In the genomic region with DNA sequence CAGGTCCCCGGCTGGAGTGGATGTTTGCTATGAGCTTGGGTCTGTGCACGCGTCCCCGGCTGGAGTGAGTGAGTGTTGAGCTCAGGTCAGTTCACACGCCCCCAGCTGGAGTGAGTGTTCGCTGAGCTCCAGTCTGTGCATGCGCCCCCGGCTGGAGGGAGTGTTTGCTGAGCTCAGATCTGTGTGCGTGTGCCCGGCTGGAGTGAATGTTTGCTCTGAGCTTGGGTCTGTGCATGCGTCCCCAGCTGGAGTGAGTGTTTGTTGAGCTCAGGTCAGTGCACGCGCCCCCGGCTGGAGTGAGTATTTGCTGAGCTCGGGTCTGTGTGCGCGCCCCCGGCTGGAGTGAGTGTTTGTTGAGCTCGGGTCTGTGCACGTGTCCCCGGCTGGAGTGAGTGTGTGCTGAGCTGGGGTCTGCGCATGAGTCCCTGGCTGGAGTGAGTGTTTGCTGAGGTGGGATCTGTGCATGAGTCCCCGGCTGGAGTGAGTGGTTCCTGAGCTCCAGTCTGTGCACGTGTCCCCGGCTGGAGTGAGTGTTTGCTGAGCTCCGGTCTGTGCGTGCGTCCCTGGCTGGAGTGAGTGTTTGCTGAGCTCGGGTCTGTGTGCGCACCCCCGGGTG, we compare ENCODE assay signal across 17 cellular contexts.
A peak's percentile ranks its signal among the peaks of the same experiment; 100 is the strongest.
DNase-seq lines count a peak whose midpoint lies in the region; ATAC-seq and TF ChIP-seq lines count a peak whose summit lies in the region.
"Had no signal": no experiment of that assay in that cellular context is flagged by ENCODE, and none has a peak within 500 bp of the region (broad histone marks: within the 10 kb centered on the region; RNA-seq: fewer than 3 reads in every experiment).

No MANE protein-coding gene starts in this region.

- no peaks in the 10 kb centered on the region for H3K9me3 Mint-ChIP-seq in stimulated activated naive B cell treated with anti-CD40 and anti-IgM and Interleukin-4, amounts not matched to agents 10 μg/mL and 1 μg/mL and 100 μg/mL, for 72 hours
- H3K9me3 Mint-ChIP-seq: activated naive CD4-positive, alpha-beta T cell treated with anti-CD3 and anti-CD28 coated beads, Interleukin-2, amount 50 U/mL, for 72 hours had no signal

- TF ChIP-seq CTCF in left ventricle myocardium inferior (IDR thresholded peaks at IDR 0.05; ENCODE audit: borderline replicate concordance) = no peak
- peak; percentile 43 for TF ChIP-seq CTCF in brain microvascular endothelial cell (IDR thresholded peaks at IDR 0.05; ENCODE audit: low read depth, low read length, missing control alignments)

- peaks cover 8 to 25% of the 10 kb centered on the region in 2 donors for H3K4me1 Mint-ChIP-seq in stimulated activated naive B cell treated with anti-CD40 and anti-IgM and Interleukin-4, amounts not matched to agents 10 μg/mL and 1 μg/mL and 100 μg/mL, for 72 hours

- ATAC-seq in Right ventricle myocardium inferior = peak; percentile 49
- no peak for ATAC-seq in stimulated activated naive B cell treated with anti-CD40 and anti-IgM and Interleukin-4, amounts not matched to agents 10 μg/mL and 1 μg/mL and 100 μg/mL, for 72 hours (replicated peaks)
- ATAC-seq: activated naive CD4-positive, alpha-beta T cell treated with anti-CD3 and anti-CD28 coated beads, Interleukin-2, amount 50 U/mL, for 72 hours; left colon; Panc1 had no signal

- in situ Hi-C loops in brain microvascular endothelial cell (cut with HindIII; ENCODE audit: low pct_ligation_motif_present, low sequenced_read_pairs) = no loop called here

- peak overlapping the region; percentile 78 for H3K27ac Mint-ChIP-seq in stimulated activated naive B cell treated with anti-CD40 and anti-IgM and Interleukin-4, amounts not matched to agents 10 μg/mL and 1 μg/mL and 100 μg/mL, for 72 hours

- H3K36me3 ChIP-seq in left ventricle myocardium inferior (no peaks in the 10 kb centered on the region), brain microvascular endothelial cell (replicated peaks) (no peaks in the 10 kb centered on the region)
- H3K36me3 ChIP-seq: colonic mucosa, neutrophil, upper lobe of left lung had no signal

- H3K4me3 ChIP-seq in left ventricle myocardium inferior (no peak overlapping the region), brain microvascular endothelial cell (ENCODE audit: low read depth, low read length) (no peak overlapping the region)
- H3K4me3 ChIP-seq: colonic mucosa, upper lobe of left lung had no signal

- no peaks in the 10 kb centered on the region for H3K27me3 Mint-ChIP-seq in stimulated activated naive B cell treated with anti-CD40 and anti-IgM and Interleukin-4, amounts not matched to agents 10 μg/mL and 1 μg/mL and 100 μg/mL, for 72 hours

- intact Hi-C loops in Right ventricle myocardium inferior (cut with DNase I) = no loop called here
- intact Hi-C loops in left ventricle myocardium inferior (cut with micrococcal nuclease) = no loop called here
- intact Hi-C loops in posterior vena cava (cut with DNase I) = no loop called here

- H3K27ac ChIP-seq in left ventricle myocardium inferior (replicated peaks) (no peak overlapping the region), brain microvascular endothelial cell (no peak overlapping the region)
- H3K27ac ChIP-seq: colonic mucosa, neutrophil, upper lobe of left lung had no signal

- peaks cover 40 to 44% of the 10 kb centered on the region in 2 donors for H3K36me3 Mint-ChIP-seq in stimulated activated naive B cell treated with anti-CD40 and anti-IgM and Interleukin-4, amounts not matched to agents 10 μg/mL and 1 μg/mL and 100 μg/mL, for 72 hours
- H3K36me3 Mint-ChIP-seq: activated naive CD4-positive, alpha-beta T cell treated with anti-CD3 and anti-CD28 coated beads, Interleukin-2, amount 50 U/mL, for 72 hours had no signal

- peaks cover 15% of the 10 kb centered on the region for H3K4me1 ChIP-seq in left ventricle myocardium inferior
- H3K4me1 ChIP-seq: colonic mucosa had no signal

- no peaks in the 10 kb centered on the region for H3K9me3 ChIP-seq in left ventricle myocardium inferior (replicated peaks)
- H3K9me3 ChIP-seq: colonic mucosa, neutrophil, upper lobe of left lung had no signal

- H3K4me3 Mint-ChIP-seq in stimulated activated naive B cell treated with anti-CD40 and anti-IgM and Interleukin-4, amounts not matched to agents 10 μg/mL and 1 μg/mL and 100 μg/mL, for 72 hours = no peak overlapping the region

- no peak for DNase-seq in Right ventricle myocardium inferior (ENCODE audit: missing footprints)
- DNase-seq in left ventricle myocardium inferior = no peak
- peak; percentile 68 for DNase-seq in brain microvascular endothelial cell
- peak; percentile 80 for DNase-seq in iPS DF 19.7 (ENCODE audit: low read depth, low spot score)
- no peak for DNase-seq in stimulated activated naive B cell treated with anti-CD40 and anti-IgM and Interleukin-4, amounts not matched to agents 10 μg/mL and 1 μg/mL and 100 μg/mL, for 72 hours
- DNase-seq in NCI-H524 treated with DMSO at 0.1 percent for 48 hours (lab: John Stamatoyannopoulos, UW) = no peak
- no peak for DNase-seq in posterior vena cava (ENCODE audit: low spot score)
- DNase-seq in stimulated activated CD4-positive, alpha-beta T cell treated with anti-CD3 and anti-CD28 coated beads, Interleukin-15, amount 100 ng/mL, for 24 hours = no peak
- DNase-seq: activated CD8-positive, alpha-beta memory T cell treated with anti-CD3 and anti-CD28 coated beads for 24 hours; colonic mucosa; COR-L47; left colon; T1000 had no signal

- H3K27me3 ChIP-seq in left ventricle myocardium inferior (ENCODE audit: low read depth) (no peaks in the 10 kb centered on the region), brain microvascular endothelial cell (replicated peaks) (no peaks in the 10 kb centered on the region)
- H3K27me3 ChIP-seq: colonic mucosa, neutrophil, upper lobe of left lung had no signal

Comparison
In these comparisons a context has a peak if more than half of its experiments do, and no peak if none do; other contexts are left out.
1. DNase-seq: peak in brain microvascular endothelial cell (single experiment) and iPS DF 19.7 (single experiment); none in Right ventricle myocardium inferior (single experiment), left ventricle myocardium inferior (single experiment), stimulated activated naive B cell treated with anti-CD40 and anti-IgM and Interleukin-4, amounts not matched to agents 10 μg/mL and 1 μg/mL and 100 μg/mL, for 72 hours (single experiment), NCI-H524 treated with DMSO at 0.1 percent for 48 hours (single experiment), posterior vena cava (single experiment) and stimulated activated CD4-positive, alpha-beta T cell treated with anti-CD3 and anti-CD28 coated beads, Interleukin-15, amount 100 ng/mL, for 24 hours (single experiment).